Comparison of ENCODE assay signal across 20 cellular contexts in the genomic region with DNA sequence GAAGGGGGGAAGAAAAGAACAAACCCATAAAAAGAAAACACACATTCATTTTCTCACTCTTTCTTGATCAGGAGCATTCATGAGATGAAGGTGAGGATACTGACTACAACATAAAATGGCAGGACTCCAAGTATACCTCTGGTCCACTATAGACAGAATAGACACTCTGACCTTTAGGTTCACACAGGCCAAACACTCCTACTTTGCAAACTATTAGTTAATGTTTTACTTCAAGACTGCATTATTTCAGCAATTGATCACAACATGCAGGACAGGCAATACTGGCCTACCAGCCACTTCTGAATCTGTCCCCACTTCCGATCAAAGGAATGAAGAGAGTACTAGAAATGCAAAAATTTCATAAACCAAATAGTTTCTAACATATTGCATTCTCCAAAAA. TPM values are rescaled to one million over a fixed set of nuclear protein-coding genes. Genes with fewer than 3 reads are reported as not detected.
DNase-seq lines count a peak whose midpoint lies in the region; ATAC-seq, FAIRE-seq and TF ChIP-seq lines count a peak whose summit lies in the region.
"Had no signal": no experiment of that assay in that cellular context is flagged by ENCODE, and none has a peak within 500 bp of the region (broad histone marks: within the 10 kb centered on the region; RNA-seq: fewer than 3 reads in every experiment).

No MANE protein-coding gene starts in this region.

- TF ChIP-seq EP300 in A549 (IDR thresholded peaks at IDR 0.05) (no peak), HepG2 (IDR thresholded peaks at IDR 0.05; ENCODE audit: low read depth in 2 of 2, low read length in 2 of 2) (peak in 1 of 2 experiments; percentile 54; a peak in 1 of 4 replicates), HepG2 (CRISPR knock-in tag; IDR thresholded peaks at IDR 0.05; ENCODE audit: borderline replicate concordance) (no peak)

- H3K36me3 ChIP-seq in HepG2 (replicated peaks in 1 of 2; ENCODE audit: control insufficient read depth in 1 of 2, insufficient read depth in 2 of 2, low read length in 2 of 2), result no peaks in the 10 kb centered on the region
- H3K36me3 ChIP-seq in osteoblast (ENCODE audit: insufficient read depth, low read length), result peaks cover 7% of the 10 kb centered on the region

- TF ChIP-seq RAD21 in A549 (conservative IDR thresholded peaks at IDR 0.05 in 1 of 2, IDR thresholded peaks at IDR 0.05 in 1 of 2), result no peak
- no peak for TF ChIP-seq RAD21 in HepG2 (CRISPR knock-in tag; IDR thresholded peaks at IDR 0.05)

- ATAC-seq in A549, result no peak
- peak; percentile 100 for ATAC-seq in HepG2
- ATAC-seq in GM18517 (IDR thresholded peaks at IDR 0.05; ENCODE audit: unreplicated experiment), result no peak
- no peak for ATAC-seq in GM21576 (IDR thresholded peaks at IDR 0.05; ENCODE audit: unreplicated experiment)
- no peak for ATAC-seq in GM18502 (IDR thresholded peaks at IDR 0.05; ENCODE audit: poor library complexity, unreplicated experiment)

- DNase-seq in A549 (ENCODE audit: low read depth in 1 of 2, low spot score in 1 of 2), result no peak
- DNase-seq in HuH-7 (ENCODE audit: low spot score), result peak; percentile 37
- DNase-seq in HepG2 (ENCODE audit: low spot score), result peak; percentile 85
- no peak for DNase-seq in osteoblast (ENCODE audit: insufficient read length, low spot score, missing footprints)
- no peak for DNase-seq in kidney tubule cell (ENCODE audit: low spot score)
- DNase-seq: C1 segment of cervical spinal cord; Calu3; CD4-positive, alpha-beta T cell; DMS 273 treated with DMSO at 0.1 percent for 48 hours; DMS79 treated with DMSO at 0.1 percent for 48 hours; EL; GM23248; H7; KBM-7 had no signal

- H3K79me2 ChIP-seq in HepG2 (ENCODE audit: insufficient read depth, low read length) (peaks cover 2% of the 10 kb centered on the region), osteoblast (ENCODE audit: insufficient read depth, low read length) (peaks cover 59% of the 10 kb centered on the region)

- TF ChIP-seq CTCF in A549 (IDR thresholded peaks at IDR 0.05), result no peak
- no peak for TF ChIP-seq CTCF in HepG2 (CRISPR knock-in tag; IDR thresholded peaks at IDR 0.05)
- TF ChIP-seq CTCF in osteoblast (IDR thresholded peaks at IDR 0.05; ENCODE audit: extremely low read depth, low read depth, low read length), result no peak

- H3K4me1 ChIP-seq in A549 (peaks cover 39% of the 10 kb centered on the region), HepG2 (ENCODE audit: insufficient read depth, low read length) (peaks cover 34% of the 10 kb centered on the region), osteoblast (ENCODE audit: insufficient read depth, low read length) (peaks cover 7% of the 10 kb centered on the region)

- intact Hi-C loops in HepG2 (cut with micrococcal nuclease; ENCODE audit: unreplicated experiment), result no loop called here

- H3K9ac ChIP-seq in HepG2 (ENCODE audit: insufficient read depth, low read depth, low read length), result peak overlapping the region; percentile 20; the same call in 1 of the 2 replicates
- H3K9ac ChIP-seq: GM23248 had no signal

- CTCF ChIA-PET in A549 (lab: Yijun Ruan, JAX), result interaction anchor here (0.7 kb wide), 2 partner anchors 19 to 197 kb away, joined by 3 read pairs; no protein-coding TSS in a partner anchor
- CTCF ChIA-PET in HepG2 (lab: Yijun Ruan, JAX; ENCODE audit: low intra/inter-chr PET ratio, low total read pairs), result no interaction called here

- in situ Hi-C loops in HepG2 (cut with HindIII; ENCODE audit: extremely low pct_ligation_motif_present, low pct_unique_long_range_greater_than_20kb), result no loop called here

- BruUV-seq in HepG2 (replicated peaks; lab: Mats Ljungman, UMichigan), result no TSS peak

- WGBS in A549 (ENCODE audit: missing lambda C conversion rate), result 86% methylated on average over 1 of the region's 1 CpG
- WGBS in HepG2 (ENCODE audit: low lambda C conversion rate), result 12% methylated on average over 1 of the region's 1 CpG

- no peak overlapping the region for H3K4me3 ChIP-seq in A549
- H3K4me3 ChIP-seq in HepG2 (replicated peaks in 1 of 3; ENCODE audit: insufficient read depth in 1 of 3, low read depth in 2 of 3, low read length in 3 of 3), result peak overlapping the region in 1 of 3 experiments; percentile 27; a peak in 2 of 6 replicates
- H3K4me3 ChIP-seq in osteoblast (ENCODE audit: insufficient read depth, low read length), result no peak overlapping the region
- H3K4me3 ChIP-seq: GM23248 had no signal

- H3K9me3 ChIP-seq in A549, result no peaks in the 10 kb centered on the region
- no peaks in the 10 kb centered on the region for H3K9me3 ChIP-seq in HepG2 (ENCODE audit: low read length)
- H3K9me3 ChIP-seq in osteoblast (ENCODE audit: low read depth, low read length), result no peaks in the 10 kb centered on the region

- H2AFZ ChIP-seq in HepG2 (ENCODE audit: low read length) (no peak overlapping the region), osteoblast (ENCODE audit: low read length) (no peak overlapping the region)
- H2AFZ ChIP-seq: GM23248 had no signal

- H4K20me1 ChIP-seq in HepG2 (ENCODE audit: insufficient read depth, low read length) (no peaks in the 10 kb centered on the region), osteoblast (ENCODE audit: insufficient read depth, low read length) (peaks cover 3% of the 10 kb centered on the region)

- TF ChIP-seq POLR2A in A549 (IDR thresholded peaks at IDR 0.05; ENCODE audit: low read length), result no peak
- no peak for TF ChIP-seq POLR2A in HepG2 (IDR thresholded peaks at IDR 0.05; ENCODE audit: insufficient read depth in 1 of 2, low read depth in 2 of 2, low read length in 2 of 2)

- H3K4me2 ChIP-seq in A549, result peak overlapping the region; percentile 57
- peak overlapping the region; percentile 61 for H3K4me2 ChIP-seq in HepG2 (ENCODE audit: low read depth, low read length)
- H3K4me2 ChIP-seq in osteoblast (ENCODE audit: insufficient read depth, low read length), result no peak overlapping the region

- FAIRE-seq in A549 (lab: Jason Lieb, UNC) (no peak), HepG2 (lab: Jason Lieb, UNC) (peak; percentile 92)
- FAIRE-seq: G401.6, GM12891, HTR-8/SVneo had no signal

- POLR2A ChIA-PET in A549 (lab: Yijun Ruan, JAX) (no interaction called here), HepG2 (lab: Yijun Ruan, JAX) (no interaction called here)

- H3K27me3 ChIP-seq in HepG2 (ENCODE audit: control insufficient read depth in 1 of 2, insufficient read depth in 2 of 2, low read length in 2 of 2), result no peaks in the 10 kb centered on the region; a peak in 1 of 5 replicates
- no peaks in the 10 kb centered on the region for H3K27me3 ChIP-seq in osteoblast (ENCODE audit: insufficient read depth, low read length)

- H3K27ac ChIP-seq in A549 (no peak overlapping the region), HepG2 (ENCODE audit: extremely low read length, insufficient read depth, low read length) (peak overlapping the region; percentile 51), osteoblast (ENCODE audit: low read depth, low read length) (peak overlapping the region; percentile 2)
- H3K27ac ChIP-seq: GM23248 had no signal

TF ChIP-seq in A549, 52 proteins besides CTCF, POLR2A, EP300 and RAD21 (continues in another document):
- TF ChIP-seq HDAC2 (IDR thresholded peaks at IDR 0.05), result no peak
- TF ChIP-seq HEYL (CRISPR knock-in tag; IDR thresholded peaks at IDR 0.05), result no peak

TF ChIP-seq in HepG2, 621 proteins besides CTCF, POLR2A, EP300 and RAD21 (continues in another document):
- no peak for TF ChIP-seq ZFP41 (CRISPR knock-in tag; IDR thresholded peaks at IDR 0.05; ENCODE audit: borderline replicate concordance)
- no peak for TF ChIP-seq DNMT3B (CRISPR knock-in tag; conservative IDR thresholded peaks at IDR 0.05)
- TF ChIP-seq HDAC2 (CRISPR knock-in tag; IDR thresholded peaks at IDR 0.05), result 0 out of 2 replicates have a peak, but pooled peaks have one; percentile 37
- TF ChIP-seq ZSCAN30 (CRISPR knock-in tag; IDR thresholded peaks at IDR 0.05), result no peak
- TF ChIP-seq SALL2 (CRISPR knock-in tag; IDR thresholded peaks at IDR 0.05), result no peak
- no peak for TF ChIP-seq NKX3-1 (CRISPR knock-in tag; IDR thresholded peaks at IDR 0.05)
- TF ChIP-seq ATM (IDR thresholded peaks at IDR 0.05; ENCODE audit: borderline replicate concordance), result no peak
- TF ChIP-seq IRX3 (CRISPR knock-in tag; IDR thresholded peaks at IDR 0.05; ENCODE audit: borderline replicate concordance, low read depth), result no peak

RNA-seq across cellular contexts. Expression of a gene that starts 47.0 kb away (rescaled TPM):
- polyA plus RNA-seq in A549 (2011; rRNA removed) (39.2 and 66.4 TPM in 2 replicates), A549 (2017; fragmentation: RNase III; extraction: RNeasy Plus Mini Kit Qiagen cat#74134 plus additional on column Dnase treatment) (46.1 to 48.0 TPM (median 47.6 TPM) in 3 replicates), HepG2 (2011; rRNA removed) (9.9 and 13.5 TPM in 2 replicates)
- 20.6 TPM in 2 replicates for polyA plus RNA-seq in A549 (2012; cell fraction: cytosol; rRNA removed)
- 21.2 and 35.4 TPM in 2 replicates for polyA plus RNA-seq in A549 (2012; cell fraction: nucleus; rRNA removed)
- 21.4 and 21.9 TPM in 2 replicates for polyA minus RNA-seq in A549 (2011; rRNA and poly(A)+ RNA removed)
- total RNA-seq in HepG2 (2016; rRNA removed; fragmentation: Illumina TruSeq; extraction: Trizol) (32.2 and 33.7 TPM in 2 replicates), osteoblast (45.1 and 71.3 TPM in 2 replicates)
- total RNA-seq in HepG2 (2016; cell fraction: cytosol; rRNA removed; fragmentation: Illumina TruSeq; extraction: Trizol; ENCODE audit: low read depth), result 27.4 and 28.7 TPM in 2 replicates
- 27.5 and 33.1 TPM in 2 replicates for total RNA-seq in HepG2 (2016; cell fraction: insoluble cytoplasmic fraction; rRNA removed; fragmentation: Illumina TruSeq; extraction: Trizol)
- total RNA-seq in HepG2 (2016; cell fraction: membrane; rRNA removed; fragmentation: Illumina TruSeq; extraction: Trizol), result 39.7 and 47.6 TPM in 2 replicates
- total RNA-seq in HepG2 (2016; cell fraction: nucleus; rRNA removed; fragmentation: Illumina TruSeq; extraction: Trizol), result 42.0 and 44.0 TPM in 2 replicates
- 7.4 and 9.3 TPM in 2 replicates for polyA plus RNA-seq in HepG2 (2011; cell fraction: cytosol; rRNA removed)
- polyA plus RNA-seq in HepG2 (2011; cell fraction: nucleus; rRNA removed), result 9.5 and 9.8 TPM in 2 replicates
- polyA plus RNA-seq in HepG2 (2012), result 18.5 and 20.9 TPM in 2 replicates
- polyA plus RNA-seq in HepG2 (2016; cell fraction: cytosol; fragmentation: Illumina TruSeq; extraction: Trizol; ENCODE audit: low read depth), result 22.9 and 27.7 TPM in 2 replicates
- 32.7 and 34.9 TPM in 2 replicates for polyA plus RNA-seq in HepG2 (2016; cell fraction: insoluble cytoplasmic fraction; fragmentation: Illumina TruSeq; extraction: Trizol; ENCODE audit: low read depth)
- 31.3 and 34.7 TPM in 2 replicates for polyA plus RNA-seq in HepG2 (2016; cell fraction: membrane; fragmentation: Illumina TruSeq; extraction: Trizol; ENCODE audit: low read depth)
- 35.0 and 37.3 TPM in 2 replicates for polyA plus RNA-seq in HepG2 (2016; cell fraction: nucleus; fragmentation: Illumina TruSeq; extraction: Trizol; ENCODE audit: insufficient read depth, low read depth)
- 10.3 and 20.6 TPM in 2 replicates for polyA minus RNA-seq in HepG2 (2011; rRNA and poly(A)+ RNA removed; ENCODE audit: low replicate concordance)
- 10.3 and 12.0 TPM in 2 replicates for polyA minus RNA-seq in HepG2 (2011; cell fraction: cytosol; rRNA and poly(A)+ RNA removed)
- polyA minus RNA-seq in HepG2 (2011; cell fraction: nucleus; rRNA and poly(A)+ RNA removed), result 69.1 and 70.6 TPM in 2 replicates

Comparison
In these comparisons a context has a peak if more than half of its experiments do, and no peak if none do; other contexts are left out.
1. DNase-seq: peak in HuH-7 (single experiment) and HepG2 (single experiment); none in A549 (0 of 2), osteoblast (single experiment) and kidney tubule cell (single experiment).
2. H3K27ac ChIP-seq: peak in HepG2 (single experiment) and osteoblast (single experiment); none in A549 (0 of 2).